In the genomic region with DNA sequence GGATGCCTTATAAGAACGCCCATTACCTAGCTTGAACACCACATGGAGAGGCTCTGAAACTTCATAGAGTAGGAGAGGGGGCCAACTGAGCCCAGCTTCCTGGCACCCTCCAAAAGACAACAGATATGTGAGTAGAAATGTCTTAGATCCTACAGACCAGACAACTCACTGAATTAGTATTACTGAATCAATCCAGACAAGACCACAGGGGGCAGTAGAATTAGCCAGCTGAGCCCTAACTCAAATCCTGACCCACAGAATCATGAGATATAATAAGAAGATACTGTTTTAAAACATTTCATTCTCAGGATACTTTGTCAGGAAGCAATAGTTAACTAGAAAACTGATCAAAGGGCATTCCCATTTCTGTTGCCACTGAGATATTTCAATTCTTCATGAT, we compare ENCODE assay signal across 19 cellular contexts. TPM values are rescaled to one million over a fixed set of nuclear protein-coding genes. Genes with fewer than 3 reads are reported as not detected.
A peak's percentile ranks its signal among the peaks of the same experiment; 100 is the strongest.
DNase-seq lines count a peak whose midpoint lies in the region; ATAC-seq and TF ChIP-seq lines count a peak whose summit lies in the region.
"Had no signal": no experiment of that assay in that cellular context is flagged by ENCODE, and none has a peak within 500 bp of the region (broad histone marks: within the 10 kb centered on the region; RNA-seq: fewer than 3 reads in every experiment).

No MANE protein-coding gene starts in this region.

- POLR2A ChIA-PET in SK-N-SH (lab: Yijun Ruan, JAX), result no interaction called here

- H3K79me2 ChIP-seq in SK-N-SH (ENCODE audit: insufficient read depth), result no peaks in the 10 kb centered on the region
- H3K79me2 ChIP-seq in OCI-LY1 (ENCODE audit: insufficient read depth, low read length), result no peaks in the 10 kb centered on the region

- WGBS in SK-N-SH (ENCODE audit: low lambda C conversion rate), result no CpG with 5 or more reads among the region's 1 CpG

- H4K20me1 ChIP-seq in SK-N-SH (ENCODE audit: insufficient read depth) (no peaks in the 10 kb centered on the region), OCI-LY1 (ENCODE audit: insufficient read depth, low read length) (no peaks in the 10 kb centered on the region)

- H3K36me3 ChIP-seq in SK-N-SH (replicated peaks in 1 of 2; ENCODE audit: control insufficient read depth in 1 of 2, insufficient read depth in 2 of 2, low read length in 1 of 2) (no peaks in the 10 kb centered on the region), OCI-LY1 (ENCODE audit: insufficient read depth, low read length) (no peaks in the 10 kb centered on the region)
- H3K36me3 ChIP-seq: colonic mucosa, esophagus muscularis mucosa, sigmoid colon, upper lobe of left lung had no signal

- H3K27me3 ChIP-seq in SK-N-SH (ENCODE audit: insufficient read depth), result no peaks in the 10 kb centered on the region
- H3K27me3 ChIP-seq in OCI-LY1 (ENCODE audit: insufficient read depth, low read length), result no peaks in the 10 kb centered on the region
- H3K27me3 ChIP-seq: colonic mucosa, esophagus muscularis mucosa, sigmoid colon, upper lobe of left lung had no signal

- no peaks in the 10 kb centered on the region for H3K4me1 Mint-ChIP-seq in endothelial cell (ENCODE audit: unreplicated experiment)
- H3K4me1 Mint-ChIP-seq: stimulated activated effector memory CD8-positive, alpha-beta T cell treated with anti-CD3 and anti-CD28 coated beads, Interleukin-12 subunit alpha, Interleukin-12 subunit beta, amount 100 ng/mL, for 72 hours had no signal

- no peak overlapping the region for H3K4me3 ChIP-seq in SK-N-SH (ENCODE audit: low read depth in 2 of 2, low read length in 1 of 2)
- H3K4me3 ChIP-seq in OCI-LY1 (ENCODE audit: low read depth, low read length, poor library complexity, severe bottlenecking), result no peak overlapping the region
- no peak overlapping the region for H3K4me3 ChIP-seq in retinal pigment epithelial cell (ENCODE audit: low read length)
- H3K4me3 ChIP-seq: A549, colonic mucosa, esophagus muscularis mucosa, sigmoid colon, upper lobe of left lung had no signal

- H3K9me2 ChIP-seq in SK-N-SH (no peaks in the 10 kb centered on the region), OCI-LY1 (ENCODE audit: low read depth, low read length) (no peaks in the 10 kb centered on the region)

- H2AFZ ChIP-seq in SK-N-SH (ENCODE audit: low read depth) (no peak overlapping the region), OCI-LY1 (ENCODE audit: low read length) (no peak overlapping the region)

- H3K9me3 ChIP-seq in SK-N-SH (no peaks in the 10 kb centered on the region), OCI-LY1 (ENCODE audit: low read length) (no peaks in the 10 kb centered on the region)
- H3K9me3 ChIP-seq: A549, colonic mucosa, esophagus muscularis mucosa, upper lobe of left lung had no signal

- DNase-seq in SK-N-SH (no peak), endothelial cell (ENCODE audit: low spot score) (no peak), retinal pigment epithelial cell (ENCODE audit: low read depth) (no peak), KG1 (lab: John Stamatoyannopoulos, UW) (no peak)
- DNase-seq in activated naive CD4-positive, alpha-beta T cell (lab: John Stamatoyannopoulos, UW), result no peak
- DNase-seq: activated CD4-positive, alpha-beta T cell treated with anti-CD3 and anti-CD28 coated beads, Interleukin-2, amount 50 U/mL, for 1 hour; activated T-cell treated with anti-CD3 and anti-CD28 coated beads, Interleukin-2, amount 50 U/mL, for 4 hours; colonic mucosa; sigmoid colon; stimulated activated CD4-positive, alpha-beta T cell treated with anti-CD3 and anti-CD28 coated beads, Interleukin-4, amount 100 ng/mL, for 4 hours; upper lobe of left lung had no signal

- no peak overlapping the region for H3K27ac Mint-ChIP-seq in endothelial cell (ENCODE audit: unreplicated experiment)
- H3K27ac Mint-ChIP-seq: stimulated activated effector memory CD8-positive, alpha-beta T cell treated with anti-CD3 and anti-CD28 coated beads, Interleukin-12 subunit alpha, Interleukin-12 subunit beta, amount 100 ng/mL, for 72 hours; T-helper 2 cell treated with Interferon-gamma antibody and Interleukin-4, amounts not matched to agents 5 μg/mL and 100 μg/mL, for 36 hours had no signal

- H3K9me3 Mint-ChIP-seq in endothelial cell (ENCODE audit: unreplicated experiment), result no peaks in the 10 kb centered on the region
- H3K9me3 Mint-ChIP-seq: activated T-cell treated with anti-CD3 and anti-CD28 coated beads, Interleukin-2, amount 50 U/mL, for 4 hours; stimulated activated effector memory CD8-positive, alpha-beta T cell treated with anti-CD3 and anti-CD28 coated beads, Interleukin-12 subunit alpha, Interleukin-12 subunit beta, amount 100 ng/mL, for 72 hours; T-helper 2 cell treated with Interferon-gamma antibody and Interleukin-4, amounts not matched to agents 5 μg/mL and 100 μg/mL, for 36 hours had no signal

- TF ChIP-seq EP300 in SK-N-SH (IDR thresholded peaks at IDR 0.05; ENCODE audit: borderline replicate concordance in 1 of 2, low read depth in 1 of 2, low read length in 1 of 2), result no peak

- H3K9ac ChIP-seq in SK-N-SH, result no peak overlapping the region
- no peak overlapping the region for H3K9ac ChIP-seq in OCI-LY1 (ENCODE audit: low read length)

- H3K4me2 ChIP-seq in SK-N-SH (no peak overlapping the region), OCI-LY1 (ENCODE audit: low read length) (no peak overlapping the region)
- H3K4me2 ChIP-seq: A549 had no signal

- CTCF ChIA-PET in SK-N-SH (lab: Yijun Ruan, JAX), result no interaction called here

- no peaks in the 10 kb centered on the region for H3K4me1 ChIP-seq in SK-N-SH (ENCODE audit: control insufficient read depth in 1 of 2, insufficient read depth in 2 of 2, low read depth in 1 of 2, low read length in 1 of 2)
- H3K4me1 ChIP-seq in OCI-LY1 (ENCODE audit: insufficient read depth, low read length, severe bottlenecking), result no peaks in the 10 kb centered on the region
- H3K4me1 ChIP-seq: A549, colonic mucosa, esophagus muscularis mucosa, sigmoid colon, upper lobe of left lung had no signal

- H3K27ac ChIP-seq in SK-N-SH (ENCODE audit: low read depth in 2 of 2, low read length in 1 of 2) (no peak overlapping the region), OCI-LY1 (ENCODE audit: low read depth, low read length, poor library complexity, severe bottlenecking) (no peak overlapping the region)
- H3K27ac ChIP-seq: A549, colonic mucosa, esophagus muscularis mucosa, RWPE1, sigmoid colon, upper lobe of left lung had no signal

- ATAC-seq in SK-N-SH treated with all-trans-retinoic acid at 6 μM for 48 hours, result peak; percentile 32; the same call in 1 of the 3 replicates
- no peak for ATAC-seq in HG02588 (IDR thresholded peaks at IDR 0.05; ENCODE audit: unreplicated experiment)
- ATAC-seq: A549; activated T-cell treated with anti-CD3 and anti-CD28 coated beads, Interleukin-2, amount 50 U/mL, for 4 hours; stimulated activated effector memory CD8-positive, alpha-beta T cell treated with anti-CD3 and anti-CD28 coated beads, Interleukin-12 subunit alpha, Interleukin-12 subunit beta, amount 100 ng/mL, for 72 hours had no signal

- no peak for TF ChIP-seq RAD21 in SK-N-SH (IDR thresholded peaks at IDR 0.05; ENCODE audit: low read length)

- H3K36me3 Mint-ChIP-seq in endothelial cell (ENCODE audit: low read depth, unreplicated experiment), result no peaks in the 10 kb centered on the region
- H3K36me3 Mint-ChIP-seq: stimulated activated effector memory CD8-positive, alpha-beta T cell treated with anti-CD3 and anti-CD28 coated beads, Interleukin-12 subunit alpha, Interleukin-12 subunit beta, amount 100 ng/mL, for 72 hours had no signal

- H3K4me3 Mint-ChIP-seq in endothelial cell (ENCODE audit: unreplicated experiment), result no peak overlapping the region
- H3K4me3 Mint-ChIP-seq: activated T-cell treated with anti-CD3 and anti-CD28 coated beads, Interleukin-2, amount 50 U/mL, for 4 hours; stimulated activated effector memory CD8-positive, alpha-beta T cell treated with anti-CD3 and anti-CD28 coated beads, Interleukin-12 subunit alpha, Interleukin-12 subunit beta, amount 100 ng/mL, for 72 hours; T-helper 2 cell treated with Interferon-gamma antibody and Interleukin-4, amounts not matched to agents 5 μg/mL and 100 μg/mL, for 36 hours had no signal

- no peaks in the 10 kb centered on the region for H3K27me3 Mint-ChIP-seq in endothelial cell (ENCODE audit: unreplicated experiment)

- TF ChIP-seq CTCF in SK-N-SH (IDR thresholded peaks at IDR 0.05) (no peak; the same call in 1 of the 2 replicates), OCI-LY1 (IDR thresholded peaks at IDR 0.05; ENCODE audit: low read length) (peak; percentile 15; the same call in 1 of the 2 replicates), endothelial cell (IDR thresholded peaks at IDR 0.05; ENCODE audit: unreplicated experiment) (peak; percentile 11), retinal pigment epithelial cell (conservative IDR thresholded peaks at IDR 0.05; ENCODE audit: low read depth, low read length) (peak; percentile 39)

- H3F3A ChIP-seq in SK-N-SH (replicated peaks; ENCODE audit: insufficient read depth) (no peaks in the 10 kb centered on the region), OCI-LY1 (ENCODE audit: insufficient read depth, low read length) (no peaks in the 10 kb centered on the region)

TF ChIP-seq in SK-N-SH treated with all-trans-retinoic acid at 6 μM for 48 hours, 23 proteins besides CTCF, POLR2A, EP300 and RAD21 (continues in another document):
- no peak for TF ChIP-seq RARB (CRISPR knock-in tag; IDR thresholded peaks at IDR 0.05)
- TF ChIP-seq ZNF565 (CRISPR knock-in tag; conservative IDR thresholded peaks at IDR 0.05; ENCODE audit: low read depth), result no peak
- TF ChIP-seq SNAI2 (CRISPR knock-in tag; IDR thresholded peaks at IDR 0.05), result no peak

TF ChIP-seq in SK-N-SH, 30 proteins besides CTCF, POLR2A, EP300 and RAD21 (continues in another document):
- TF ChIP-seq POLR2AphosphoS5 (IDR thresholded peaks at IDR 0.05; ENCODE audit: low read depth, low read length), result no peak
- TF ChIP-seq, protein P1, sequence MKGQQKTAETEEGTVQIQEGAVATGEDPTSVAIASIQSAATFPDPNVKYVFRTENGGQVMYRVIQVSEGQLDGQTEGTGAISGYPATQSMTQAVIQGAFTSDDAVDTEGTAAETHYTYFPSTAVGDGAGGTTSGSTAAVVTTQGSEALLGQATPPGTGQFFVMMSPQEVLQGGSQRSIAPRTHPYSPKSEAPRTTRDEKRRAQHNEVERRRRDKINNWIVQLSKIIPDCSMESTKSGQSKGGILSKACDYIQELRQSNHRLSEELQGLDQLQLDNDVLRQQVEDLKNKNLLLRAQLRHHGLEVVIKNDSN (IDR thresholded peaks at IDR 0.05; ENCODE audit: borderline replicate concordance, low read depth), result no peak
- no peak for TF ChIP-seq NFIC (IDR thresholded peaks at IDR 0.05; ENCODE audit: borderline replicate concordance)

RNA-seq across cellular contexts. Expression of gene C1orf21, which starts 45.8 kb away (rescaled TPM):
- 4.8 and 6.6 TPM in 2 replicates for polyA plus RNA-seq in SK-N-SH (2012; rRNA removed)
- 8.6 and 11.5 TPM in 2 replicates for polyA plus RNA-seq in SK-N-SH (2012; cell fraction: cytosol; rRNA removed)
- 2.3 and 2.8 TPM in 2 replicates for polyA plus RNA-seq in SK-N-SH (2012; cell fraction: nucleus; rRNA removed)
- total RNA-seq in endothelial cell (ENCODE audit: unreplicated experiment), result 7.5 TPM
